In the genomic region with DNA sequence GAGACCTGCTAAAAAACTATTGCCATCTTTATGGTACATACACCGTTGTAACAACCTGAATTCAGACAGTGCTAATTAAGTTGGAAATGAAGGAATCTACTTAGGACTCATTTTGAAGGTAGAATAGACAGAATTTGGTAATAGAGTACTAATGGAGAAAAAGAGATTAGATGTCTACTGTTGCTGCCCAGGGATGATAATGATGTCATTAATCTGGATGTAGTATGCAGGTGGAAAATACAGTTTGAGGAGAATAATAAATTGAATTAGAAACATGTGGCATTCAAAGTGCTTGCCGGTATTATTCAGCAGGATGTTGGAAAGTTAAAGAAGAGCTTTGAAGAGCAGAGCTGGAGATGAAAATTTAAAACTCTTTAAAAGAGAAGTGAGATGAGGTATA, we compare ENCODE assay signal across 35 cellular contexts.
"Had no signal": no experiment of that assay in that cellular context is flagged by ENCODE, and none has a peak within 500 bp of the region (broad histone marks: within the 10 kb centered on the region; RNA-seq: fewer than 3 reads in every experiment).

No MANE protein-coding gene starts in this region.

- H3K4me3 ChIP-seq: MG63 had no signal

- H3K36me3 ChIP-seq: MG63 had no signal

- H3K9me3 ChIP-seq: MG63 had no signal

- H3K27ac ChIP-seq: KMS-11 had no signal

- H3K9ac ChIP-seq: KMS-11 had no signal

- H3K27me3 ChIP-seq: MG63 had no signal

- H3K4me2 ChIP-seq: KMS-11 had no signal

- DNase-seq: Karpas-422, Kasumi-1, MG63, MM.1S, MV-4-11, NCI-H1048, NCI-H1092, NCI-H1092 treated with DMSO at 0.1 percent for 48 hours, NCI-H1105, NCI-H1105 treated with DMSO at 0.1 percent for 48 hours, NCI-H1417, NCI-H1417 treated with DMSO at 0.1 percent for 48 hours, NCI-H1436, NCI-H1436 treated with DMSO at 0.1 percent for 48 hours, NCI-H146, NCI-H1694, NCI-H1694 treated with DMSO at 0.1 percent for 48 hours, NCI-H187, NCI-H187 treated with DMSO at 0.1 percent for 48 hours, NCI-H1930, NCI-H2029, NCI-H2081, NCI-H2081 treated with DMSO at 0.1 percent for 48 hours, NCI-H2107, NCI-H2171, NCI-H2171 treated with DMSO at 0.1 percent for 48 hours, NCI-H2227 treated with DMSO at 0.1 percent for 48 hours, NCI-H226, NCI-H345, NCI-H446, NCI-H446 treated with DMSO at 0.1 percent for 48 hours, NCI-H510A, NCI-H510A treated with DMSO at 0.1 percent for 48 hours, NCI-H524 had no signal
